ENCODE assay signal across 13 cellular contexts in the genomic region with DNA sequence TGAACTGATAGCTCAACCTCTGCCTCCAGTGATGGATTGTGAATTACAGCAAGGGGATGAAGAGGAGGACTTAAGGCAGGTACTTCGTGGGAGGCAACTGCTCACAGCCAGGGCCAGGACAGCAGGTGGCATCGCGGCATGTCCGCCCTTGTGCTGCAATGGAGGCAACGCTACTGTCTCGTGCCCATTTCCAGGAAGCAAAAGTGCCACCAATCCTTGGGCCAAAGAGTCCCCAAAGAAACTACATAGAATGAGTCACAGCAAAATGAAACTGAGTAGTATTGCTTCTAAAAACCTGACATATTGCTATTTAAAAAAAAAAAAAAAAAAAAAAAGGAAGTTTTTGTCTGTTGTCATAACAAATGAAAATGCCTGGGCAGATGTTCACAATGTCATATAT. TPM values are rescaled to one million over a fixed set of nuclear protein-coding genes. Genes with fewer than 3 reads are reported as not detected.
DNase-seq lines count a peak whose midpoint lies in the region; ATAC-seq and TF ChIP-seq lines count a peak whose summit lies in the region.
"Had no signal": no experiment of that assay in that cellular context is flagged by ENCODE, and none has a peak within 500 bp of the region (broad histone marks: within the 10 kb centered on the region; RNA-seq: fewer than 3 reads in every experiment).

No MANE protein-coding gene starts in this region.

- no peaks in the 10 kb centered on the region for H3K27me3 ChIP-seq in lower lobe of right lung (ENCODE audit: low read depth)
- H3K27me3 ChIP-seq: thyroid gland had no signal

- intact Hi-C loops in lower lobe of right lung (cut with DNase I) = no loop called here

- H3K9me3 ChIP-seq in lower lobe of right lung = no peaks in the 10 kb centered on the region
- H3K9me3 ChIP-seq: HAP-1, thyroid gland had no signal

- no peak for TF ChIP-seq CTCF in lower lobe of right lung (IDR thresholded peaks at IDR 0.05)

- no peaks in the 10 kb centered on the region for H3K4me1 ChIP-seq in lower lobe of right lung
- H3K4me1 ChIP-seq: HAP-1, thyroid gland had no signal

- no peak overlapping the region for H3K27ac ChIP-seq in lower lobe of right lung
- H3K27ac ChIP-seq: PC-9, thyroid gland had no signal

- H3K4me3 ChIP-seq in lower lobe of right lung = no peak overlapping the region
- H3K4me3 ChIP-seq: HAP-1, PC-9, thyroid gland had no signal

- DNase-seq in lower lobe of right lung = no peak
- DNase-seq in D341Med (ENCODE audit: low spot score) = no peak
- no peak for DNase-seq in activated CD8-positive, alpha-beta memory T cell treated with anti-CD3 and anti-CD28 coated beads for 24 hours
- DNase-seq: head of caudate nucleus, NCI-H2171 treated with DMSO at 0.1 percent for 48 hours, PC-9, thyroid gland had no signal

- ATAC-seq in GM18858 (IDR thresholded peaks at IDR 0.05; ENCODE audit: unreplicated experiment) = peak; percentile 46
- ATAC-seq in GM21526 (IDR thresholded peaks at IDR 0.05; ENCODE audit: low FRiP score, unreplicated experiment) = peak; percentile 54
- ATAC-seq in HG03432 (IDR thresholded peaks at IDR 0.05; ENCODE audit: unreplicated experiment) = peak; percentile 67
- peak; percentile 46 to 62 for ATAC-seq in lower lobe of right lung
- no peak for ATAC-seq in HG03439 (IDR thresholded peaks at IDR 0.05; ENCODE audit: unreplicated experiment)
- ATAC-seq in HG03139 (IDR thresholded peaks at IDR 0.05; ENCODE audit: unreplicated experiment) = no peak

- no peaks in the 10 kb centered on the region for H3K36me3 ChIP-seq in lower lobe of right lung
- H3K36me3 ChIP-seq: HAP-1, thyroid gland had no signal

RNA-seq across cellular contexts. Expression of a gene that starts 46.6 kb away (rescaled TPM):
- 81.6 TPM for total RNA-seq in lower lobe of right lung

Comparison
In these comparisons a context has a peak if more than half of its experiments do, and no peak if none do; other contexts are left out.
1. ATAC-seq: peak in GM18858 (single experiment), GM21526 (single experiment), HG03432 (single experiment) and lower lobe of right lung (2 of 2); none in HG03439 (single experiment) and HG03139 (single experiment).